9 cellular contexts compared by ENCODE assay signal in the genomic region with DNA sequence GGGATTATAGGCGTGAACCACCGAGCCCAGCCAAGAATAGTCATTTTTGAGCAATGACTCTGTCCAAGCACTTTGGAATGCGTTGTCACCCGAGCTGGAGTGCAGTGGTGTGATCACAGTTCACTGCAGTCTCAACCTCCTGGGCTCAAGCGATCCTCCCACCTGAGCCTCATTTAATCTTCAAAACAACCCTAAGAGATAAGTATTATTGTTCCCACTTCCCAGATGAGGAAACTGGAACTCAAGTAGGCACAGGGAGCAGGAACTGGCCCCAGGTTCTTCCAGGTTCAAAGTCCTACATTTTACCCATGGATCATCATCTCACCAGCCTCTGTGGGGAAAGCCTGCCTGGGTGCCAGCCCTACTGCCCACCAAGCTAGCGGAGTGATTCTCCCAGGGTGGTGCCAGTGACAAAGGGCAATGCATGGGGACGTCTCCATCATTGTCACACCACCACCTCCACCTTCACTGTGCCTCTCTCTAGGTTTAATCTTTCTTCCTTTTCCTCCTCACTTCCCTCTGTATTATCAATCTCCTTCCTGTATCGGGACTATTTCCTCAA. TPM values are rescaled to one million over a fixed set of nuclear protein-coding genes. Genes with fewer than 3 reads are reported as not detected.
DNase-seq lines count a peak whose midpoint lies in the region; ATAC-seq and TF ChIP-seq lines count a peak whose summit lies in the region.
"Had no signal": no experiment of that assay in that cellular context is flagged by ENCODE, and none has a peak within 500 bp of the region (broad histone marks: within the 10 kb centered on the region; RNA-seq: fewer than 3 reads in every experiment).

No MANE protein-coding gene starts in this region.

- CTCF ChIA-PET in mammary epithelial cell (lab: Charles Lee; ENCODE audit: low non-redundant PET) = no interaction called here

- H3K4me1 ChIP-seq in mammary epithelial cell (ENCODE audit: insufficient read depth, low read length) = peaks cover 20% of the 10 kb centered on the region
- H3K4me1 ChIP-seq in MM.1S (ENCODE audit: low read length) = peaks cover 28% of the 10 kb centered on the region

- dilution Hi-C loops in mammary epithelial cell (cut with HindIII; ENCODE audit: low sequenced_read_pairs) = no loop called here

- H3K27ac ChIP-seq in mammary epithelial cell (ENCODE audit: insufficient read depth, low read depth, low read length) (no peak overlapping the region), MM.1S (ENCODE audit: low read length) (no peak overlapping the region)

- H4K20me1 ChIP-seq in mammary epithelial cell (ENCODE audit: insufficient read depth, low read length) (no peaks in the 10 kb centered on the region), MM.1S (ENCODE audit: insufficient read depth, low read length) (no peaks in the 10 kb centered on the region)

- H3K27ac Mint-ChIP-seq in stimulated activated naive CD8-positive, alpha-beta T cell treated with anti-CD3 and anti-CD28 coated beads, Interleukin-15, Interleukin-2, amounts not matched to agents 100 ng/mL and 50 ng/mL, for 24 hours = peak overlapping the region; percentile 92
- H3K27ac Mint-ChIP-seq in naive B cell = peak overlapping the region in 5 of 6 donors; percentile 74 to 95 (median 91)

- H3K9ac ChIP-seq in mammary epithelial cell (ENCODE audit: insufficient read depth, low read length) (no peak overlapping the region), MM.1S (ENCODE audit: low read length) (no peak overlapping the region)

- H3K36me3 Mint-ChIP-seq in stimulated activated naive CD8-positive, alpha-beta T cell treated with anti-CD3 and anti-CD28 coated beads, Interleukin-15, Interleukin-2, amounts not matched to agents 100 ng/mL and 50 ng/mL, for 24 hours (ENCODE audit: low read depth) = no peaks in the 10 kb centered on the region
- H3K36me3 Mint-ChIP-seq in naive B cell = no peaks in the 10 kb centered on the region

- intact Hi-C loops in mammary epithelial cell (cut with micrococcal nuclease) = loop anchor here (1.0 kb wide), 1 partner anchor 15 kb away; no protein-coding TSS in a partner anchor

- H3K9me3 ChIP-seq in mammary epithelial cell (replicated peaks; ENCODE audit: insufficient read depth, low read length) = no peaks in the 10 kb centered on the region
- no peaks in the 10 kb centered on the region for H3K9me3 ChIP-seq in MM.1S (replicated peaks; ENCODE audit: insufficient read depth, low read length)

- BruUV-seq in mammary epithelial cell (replicated peaks; lab: Mats Ljungman, UMichigan) = no TSS peak

- peak overlapping the region; percentile 34 for H3K4me2 ChIP-seq in mammary epithelial cell (ENCODE audit: insufficient read depth, low read depth, low read length)
- no peak overlapping the region for H3K4me2 ChIP-seq in MM.1S (ENCODE audit: low read depth, low read length)

- H2AFZ ChIP-seq in mammary epithelial cell (ENCODE audit: low read depth, low read length) (no peak overlapping the region), MM.1S (ENCODE audit: low read length) (no peak overlapping the region)

- H3F3A ChIP-seq in MM.1S (ENCODE audit: insufficient read depth, low read length) = peaks cover 17% of the 10 kb centered on the region

- no peak for ATAC-seq in stimulated activated naive CD8-positive, alpha-beta T cell treated with anti-CD3 and anti-CD28 coated beads, Interleukin-15, Interleukin-2, amounts not matched to agents 100 U/mL and 50 U/mL, for 24 hours
- peak in 1 of 2 donors; percentile 5 for ATAC-seq in naive B cell (ENCODE audit: low read depth in 2 of 2)

- H3K27me3 ChIP-seq in mammary epithelial cell (ENCODE audit: insufficient read depth, low read length) (no peaks in the 10 kb centered on the region), MM.1S (replicated peaks; ENCODE audit: insufficient read depth, low read length) (no peaks in the 10 kb centered on the region)

- H3K9me2 ChIP-seq in MM.1S (replicated peaks; ENCODE audit: insufficient read depth, low read length) = no peaks in the 10 kb centered on the region

- no peaks in the 10 kb centered on the region for H3K27me3 Mint-ChIP-seq in stimulated activated naive CD8-positive, alpha-beta T cell treated with anti-CD3 and anti-CD28 coated beads, Interleukin-15, Interleukin-2, amounts not matched to agents 100 ng/mL and 50 ng/mL, for 24 hours
- H3K27me3 Mint-ChIP-seq in naive B cell = peaks cover 0 to under 1% (median 0%) of the 10 kb centered on the region in 3 donors

- H3K4me3 ChIP-seq in mammary epithelial cell (replicated peaks in 1 of 3; ENCODE audit: insufficient read depth in 1 of 3, low read depth in 2 of 3, low read length in 3 of 3) (no peak overlapping the region), MM.1S (ENCODE audit: low read length) (no peak overlapping the region)

- H3K9me3 Mint-ChIP-seq in stimulated activated naive CD8-positive, alpha-beta T cell treated with anti-CD3 and anti-CD28 coated beads, Interleukin-15, Interleukin-2, amounts not matched to agents 100 ng/mL and 50 ng/mL, for 24 hours = no peaks in the 10 kb centered on the region
- H3K9me3 Mint-ChIP-seq in naive B cell = peaks cover 0 to 3% (median 0%) of the 10 kb centered on the region in 7 donors

- no peak for DNase-seq in stimulated activated naive CD8-positive, alpha-beta T cell treated with anti-CD3 and anti-CD28 coated beads, Interleukin-15, Interleukin-2, amounts not matched to agents 100 U/mL and 50 U/mL, for 24 hours
- DNase-seq in mammary epithelial cell = no peak
- DNase-seq in naive B cell = no peak
- DNase-seq in germinal center (ENCODE audit: low spot score) = no peak
- no peak for DNase-seq in MM.1S
- no peak for DNase-seq in midbrain (lab: John Stamatoyannopoulos, UW)
- DNase-seq in HT-29 (ENCODE audit: low spot score) = no peak
- DNase-seq: NCI-H2081 had no signal

- peak overlapping the region; percentile 32 for H3K4me3 Mint-ChIP-seq in stimulated activated naive CD8-positive, alpha-beta T cell treated with anti-CD3 and anti-CD28 coated beads, Interleukin-15, Interleukin-2, amounts not matched to agents 100 ng/mL and 50 ng/mL, for 24 hours
- H3K4me3 Mint-ChIP-seq in naive B cell = peak overlapping the region in 7 of 8 donors; percentile 73 to 91 (median 87)

- TF ChIP-seq CTCF in mammary epithelial cell (conservative IDR thresholded peaks at IDR 0.05 in 1 of 2, IDR thresholded peaks at IDR 0.05 in 1 of 2; ENCODE audit: extremely low read depth in 1 of 2, insufficient read depth in 1 of 2, low read depth in 1 of 2, low read length in 2 of 2) (no peak), MM.1S (IDR thresholded peaks at IDR 0.05; ENCODE audit: low read length) (no peak)

- in situ Hi-C loops in mammary epithelial cell (cut with MboI; ENCODE audit: low sequenced_read_pairs in 2 of 2) = no loop called here

- 75% methylated on average over 8 of the region's 8 CpGs for WGBS in mammary epithelial cell (ENCODE audit: low coverage, missing lambda C conversion rate)

- H3K4me1 Mint-ChIP-seq in stimulated activated naive CD8-positive, alpha-beta T cell treated with anti-CD3 and anti-CD28 coated beads, Interleukin-15, Interleukin-2, amounts not matched to agents 100 ng/mL and 50 ng/mL, for 24 hours (ENCODE audit: low read depth) = peaks cover 58% of the 10 kb centered on the region
- H3K4me1 Mint-ChIP-seq in naive B cell = peaks cover 18 to 41% (median 21%) of the 10 kb centered on the region in 3 donors

- H3K79me2 ChIP-seq in mammary epithelial cell (ENCODE audit: insufficient read depth, low read length) = no peaks in the 10 kb centered on the region
- no peaks in the 10 kb centered on the region for H3K79me2 ChIP-seq in MM.1S (ENCODE audit: low read length)

- no peaks in the 10 kb centered on the region for H3K36me3 ChIP-seq in mammary epithelial cell (ENCODE audit: insufficient read depth, low read length)
- H3K36me3 ChIP-seq in MM.1S (replicated peaks; ENCODE audit: insufficient read depth, low read length) = no peaks in the 10 kb centered on the region

RNA-seq across cellular contexts. Expression of a gene that starts 11.3 kb away (rescaled TPM):
- not detected for total RNA-seq in mammary epithelial cell
- 0.07 TPM for polyA plus RNA-seq in mammary epithelial cell
- not detected for polyA minus RNA-seq in mammary epithelial cell
- under 1 TPM in 5 of 6 donors, not detected in 1; 0.09 to 0.71 (median 0.22) TPM for polyA plus RNA-seq in naive B cell (ENCODE audit: low read depth in 6 of 6)
- 1.3 and 3.9 TPM in 2 replicates for total RNA-seq in HT-29 (2014; rRNA removed; shearing (Covaris generic))

RNA-seq across cellular contexts. Expression of a gene that starts 13.6 kb away (rescaled TPM):
- 10 to 100 TPM in 1 of 2 donors, 1 to 10 TPM in 1; 5.7 to 54.7 TPM for total RNA-seq in mammary epithelial cell
- polyA plus RNA-seq in mammary epithelial cell (15.3 TPM), naive B cell (ENCODE audit: low read depth in 6 of 6) (1 to 10 TPM; 2.5 to 6.2 (median 4.6) TPM)
- polyA minus RNA-seq in mammary epithelial cell = 9.2 TPM
- 63.7 and 72.5 TPM in 2 replicates for total RNA-seq in HT-29 (2014; rRNA removed; shearing (Covaris generic))

RNA-seq across cellular contexts. Expression of a gene that starts 56.5 kb away (rescaled TPM):
- 1 to 10 TPM; 3.7 to 3.9 TPM for total RNA-seq in mammary epithelial cell
- polyA plus RNA-seq in mammary epithelial cell (1.3 TPM), naive B cell (ENCODE audit: low read depth in 6 of 6) (under 1 TPM in 2 of 6 donors, not detected in 4; 0.20 to 0.38 TPM)
- polyA minus RNA-seq in mammary epithelial cell = 1.3 TPM
- 0.05 and 0.18 TPM in 2 replicates for total RNA-seq in HT-29 (2014; rRNA removed; shearing (Covaris generic))
